In genomic region chr1:242524571-242525359, GRCh38 we compare ENCODE assay signal across 8 cellular contexts. TPM values are rescaled to one million over a fixed set of nuclear protein-coding genes. Genes with fewer than 3 reads are reported as not detected.
DNase-seq lines count a peak whose midpoint lies in the region; ATAC-seq and TF ChIP-seq lines count a peak whose summit lies in the region.

TSS of gene PLD5 (minus strand) at chr1:242524697.

- peak within 1 kb of the TSS; percentile 37 for H3K9ac ChIP-seq in iPS-15b (ENCODE audit: low read depth, low read length)

- H3K4me3 Mint-ChIP-seq in GM23338, result peak within 1 kb of the TSS; percentile 91
- H3K4me3 Mint-ChIP-seq in activated CD8-positive, alpha-beta T cell treated with anti-CD3 and anti-CD28 coated beads, Interleukin-2, amount 10 ng/mL, durations not matched to agents 7 days and 5 days, result peak within 1 kb of the TSS; percentile 48
- H3K4me3 Mint-ChIP-seq in stimulated activated memory B cell treated with anti-CD40 and anti-IgM and Interleukin-4, amounts not matched to agents 10 μg/mL and 1 μg/mL and 100 μg/mL, for 72 hours, result peak within 1 kb of the TSS; percentile 72

- H3K27ac ChIP-seq in GM23338 (ENCODE audit: low read depth) (no peak within 1 kb of the TSS), OCI-LY7 (ENCODE audit: low read depth, low read length, poor library complexity, severe bottlenecking) (no peak within 1 kb of the TSS)
- H3K27ac ChIP-seq in effector memory CD4-positive, alpha-beta T cell (ENCODE audit: insufficient read depth, low read length, poor library complexity, severe bottlenecking), result no peak within 1 kb of the TSS

- no peaks in the 10 kb centered on the region for H3K36me3 ChIP-seq in GM23338 (ENCODE audit: insufficient read depth)
- H3K36me3 ChIP-seq in iPS-15b (ENCODE audit: control insufficient read depth, insufficient read depth, low read length), result no peaks in the 10 kb centered on the region
- H3K36me3 ChIP-seq in OCI-LY7 (ENCODE audit: insufficient read depth, low read length), result no peaks in the 10 kb centered on the region
- no peaks in the 10 kb centered on the region for H3K36me3 ChIP-seq in effector memory CD4-positive, alpha-beta T cell (ENCODE audit: control insufficient read depth, insufficient read depth, low read length)

- peaks cover 12% of the 10 kb centered on the region for H3K4me1 Mint-ChIP-seq in GM23338
- H3K4me1 Mint-ChIP-seq in activated CD8-positive, alpha-beta T cell treated with anti-CD3 and anti-CD28 coated beads, Interleukin-2, amount 10 ng/mL, durations not matched to agents 7 days and 5 days (ENCODE audit: low read depth), result peaks cover 12% of the 10 kb centered on the region
- H3K4me1 Mint-ChIP-seq in stimulated activated memory B cell treated with anti-CD40 and anti-IgM and Interleukin-4, amounts not matched to agents 10 μg/mL and 1 μg/mL and 100 μg/mL, for 72 hours, result peaks cover 30% of the 10 kb centered on the region

- H3K79me2 ChIP-seq in GM23338 (replicated peaks; ENCODE audit: insufficient read depth), result peaks cover 37% of the 10 kb centered on the region
- H3K79me2 ChIP-seq in OCI-LY7 (ENCODE audit: insufficient read depth, low read depth, low read length), result no peaks in the 10 kb centered on the region

- H4K20me1 ChIP-seq in GM23338 (replicated peaks; ENCODE audit: insufficient read depth) (no peaks in the 10 kb centered on the region), OCI-LY7 (ENCODE audit: insufficient read depth, low read length) (no peaks in the 10 kb centered on the region)

- CTCF ChIA-PET in AG04449 (lab: Yijun Ruan, JAX) (no interaction called here), OCI-LY7 (lab: Charles Lee; ENCODE audit: unreplicated experiment) (no interaction called here)
- CTCF ChIA-PET in activated CD8-positive, alpha-beta T cell treated with anti-CD3 and anti-CD28 coated beads, Interleukin-2, amount 10 ng/mL, durations not matched to agents 7 days and 5 days (lab: Charles Lee), result no interaction called here

- no peak within 1 kb of the TSS for H3K27ac Mint-ChIP-seq in GM23338
- H3K27ac Mint-ChIP-seq in activated CD8-positive, alpha-beta T cell treated with anti-CD3 and anti-CD28 coated beads, Interleukin-2, amount 10 ng/mL, durations not matched to agents 7 days and 5 days, result no peak within 1 kb of the TSS
- peak within 1 kb of the TSS; percentile 37 for H3K27ac Mint-ChIP-seq in stimulated activated memory B cell treated with anti-CD40 and anti-IgM and Interleukin-4, amounts not matched to agents 10 μg/mL and 1 μg/mL and 100 μg/mL, for 72 hours

- H3K9me3 Mint-ChIP-seq in GM23338, result no peaks in the 10 kb centered on the region
- no peaks in the 10 kb centered on the region for H3K9me3 Mint-ChIP-seq in activated CD8-positive, alpha-beta T cell treated with anti-CD3 and anti-CD28 coated beads, Interleukin-2, amount 10 ng/mL, durations not matched to agents 7 days and 5 days (ENCODE audit: insufficient read depth)
- H3K9me3 Mint-ChIP-seq in stimulated activated memory B cell treated with anti-CD40 and anti-IgM and Interleukin-4, amounts not matched to agents 10 μg/mL and 1 μg/mL and 100 μg/mL, for 72 hours, result no peaks in the 10 kb centered on the region

- peaks cover 40% of the 10 kb centered on the region for H3K27me3 ChIP-seq in GM23338 (ENCODE audit: insufficient read depth)
- H3K27me3 ChIP-seq in iPS-15b (ENCODE audit: control insufficient read depth, insufficient read depth, low read length), result peaks cover 42% of the 10 kb centered on the region
- H3K27me3 ChIP-seq in effector memory CD4-positive, alpha-beta T cell (replicated peaks; ENCODE audit: control insufficient read depth, insufficient read depth, low read length, poor library complexity, severe bottlenecking), result peaks cover 9% of the 10 kb centered on the region

- H3K9me3 ChIP-seq in iPS-15b (ENCODE audit: control insufficient read depth, insufficient read depth, low read length) (no peaks in the 10 kb centered on the region), OCI-LY7 (ENCODE audit: low read length) (no peaks in the 10 kb centered on the region)
- H3K9me3 ChIP-seq in effector memory CD4-positive, alpha-beta T cell (ENCODE audit: control insufficient read depth, low read length), result no peaks in the 10 kb centered on the region

- intact Hi-C loops in OCI-LY7 (cut with micrococcal nuclease; ENCODE audit: unreplicated experiment), result no loop called here

- POLR2A ChIA-PET in AG04449 (lab: Yijun Ruan, JAX), result no interaction called here
- POLR2A ChIA-PET in activated CD8-positive, alpha-beta T cell treated with anti-CD3 and anti-CD28 coated beads, Interleukin-2, amount 10 ng/mL, durations not matched to agents 7 days and 5 days (lab: Charles Lee), result no interaction called here
- POLR2A ChIA-PET in OCI-LY7 (lab: Charles Lee), result no interaction called here

- H3K4me1 ChIP-seq in GM23338 (ENCODE audit: insufficient read depth), result peaks cover 22% of the 10 kb centered on the region
- H3K4me1 ChIP-seq in iPS-15b (ENCODE audit: control insufficient read depth, insufficient read depth, low read length), result no peaks in the 10 kb centered on the region
- no peaks in the 10 kb centered on the region for H3K4me1 ChIP-seq in OCI-LY7 (ENCODE audit: insufficient read depth, low read length, poor library complexity, severe bottlenecking)
- H3K4me1 ChIP-seq in effector memory CD4-positive, alpha-beta T cell (ENCODE audit: control insufficient read depth, insufficient read depth, low read length, poor library complexity, severe bottlenecking), result peaks cover 2% of the 10 kb centered on the region

- no peaks in the 10 kb centered on the region for H3F3A ChIP-seq in GM23338 (replicated peaks; ENCODE audit: low read depth)

- ATAC-seq in GM23338 (peak; percentile 55), HG03469 (IDR thresholded peaks at IDR 0.05; ENCODE audit: unreplicated experiment) (no peak)
- ATAC-seq in activated CD8-positive, alpha-beta T cell treated with anti-CD3 and anti-CD28 coated beads, Interleukin-2, amount 10 ng/mL, durations not matched to agents 7 days and 5 days, result peak; percentile 50
- ATAC-seq in stimulated activated memory B cell treated with anti-CD40 and anti-IgM and Interleukin-4, amounts not matched to agents 10 μg/mL and 1 μg/mL and 100 μg/mL, for 72 hours, result peak; percentile 35

- H3K27me3 Mint-ChIP-seq in GM23338 (ENCODE audit: insufficient read depth, low read depth, poor library complexity), result peaks cover 39% of the 10 kb centered on the region
- H3K27me3 Mint-ChIP-seq in activated CD8-positive, alpha-beta T cell treated with anti-CD3 and anti-CD28 coated beads, Interleukin-2, amount 10 ng/mL, durations not matched to agents 7 days and 5 days (ENCODE audit: low read depth), result peaks cover 39% of the 10 kb centered on the region
- H3K27me3 Mint-ChIP-seq in stimulated activated memory B cell treated with anti-CD40 and anti-IgM and Interleukin-4, amounts not matched to agents 10 μg/mL and 1 μg/mL and 100 μg/mL, for 72 hours, result peaks cover 50% of the 10 kb centered on the region

- TF ChIP-seq CTCF in AG04449 (IDR thresholded peaks at IDR 0.05; ENCODE audit: insufficient read depth, low read length, missing control alignments) (no peak), GM23338 (conservative IDR thresholded peaks at IDR 0.05; ENCODE audit: low read depth in 2 of 2) (no peak; a peak in 1 of 4 replicates), OCI-LY7 (conservative IDR thresholded peaks at IDR 0.05; ENCODE audit: low read length) (no peak)

- no TSS peak for BruUV-seq in OCI-LY7 (replicated peaks; lab: Mats Ljungman, UMichigan)

- H3K36me3 Mint-ChIP-seq in GM23338 (ENCODE audit: low read depth), result no peaks in the 10 kb centered on the region
- H3K36me3 Mint-ChIP-seq in activated CD8-positive, alpha-beta T cell treated with anti-CD3 and anti-CD28 coated beads, Interleukin-2, amount 10 ng/mL, durations not matched to agents 7 days and 5 days (ENCODE audit: low read depth), result no peaks in the 10 kb centered on the region
- no peaks in the 10 kb centered on the region for H3K36me3 Mint-ChIP-seq in stimulated activated memory B cell treated with anti-CD40 and anti-IgM and Interleukin-4, amounts not matched to agents 10 μg/mL and 1 μg/mL and 100 μg/mL, for 72 hours

- H3K9me2 ChIP-seq in GM23338 (ENCODE audit: insufficient read depth) (no peaks in the 10 kb centered on the region), OCI-LY7 (ENCODE audit: insufficient read depth, low read length) (no peaks in the 10 kb centered on the region)

- peak within 1 kb of the TSS; percentile 33 for H3K4me3 ChIP-seq in AG04449 (ENCODE audit: low read depth, low read length)
- peak within 1 kb of the TSS; percentile 96 for H3K4me3 ChIP-seq in GM23338
- peak within 1 kb of the TSS; percentile 88 for H3K4me3 ChIP-seq in iPS-15b (ENCODE audit: low read depth, low read length)
- H3K4me3 ChIP-seq in OCI-LY7 (ENCODE audit: low read depth, low read length, poor library complexity, severe bottlenecking), result no peak within 1 kb of the TSS
- H3K4me3 ChIP-seq in effector memory CD4-positive, alpha-beta T cell (ENCODE audit: insufficient read depth, low read depth, low read length, poor library complexity, severe bottlenecking), result no peak within 1 kb of the TSS

- peak within 1 kb of the TSS; percentile 97 for H2AFZ ChIP-seq in GM23338
- no peak within 1 kb of the TSS for H2AFZ ChIP-seq in OCI-LY7 (ENCODE audit: low read length)

- H3K4me2 ChIP-seq in GM23338, result peak within 1 kb of the TSS; percentile 97
- no peak within 1 kb of the TSS for H3K4me2 ChIP-seq in OCI-LY7 (ENCODE audit: low read length)

- no peak for DNase-seq in AG04449 (ENCODE audit: low read depth, low spot score)
- peak; percentile 73 for DNase-seq in GM23338 (ENCODE audit: low spot score)
- no peak for DNase-seq in activated CD8-positive, alpha-beta T cell treated with anti-CD3 and anti-CD28 coated beads, Interleukin-2, amount 10 ng/mL, durations not matched to agents 7 days and 5 days
- DNase-seq in OCI-LY7 (ENCODE audit: low spot score), result no peak
- DNase-seq in effector memory CD4-positive, alpha-beta T cell, result no peak

TF ChIP-seq in GM23338, 12 proteins besides CTCF, POLR2A, EP300 and RAD21 (continues in another document):
- TF ChIP-seq STAT1 (IDR thresholded peaks at IDR 0.05; ENCODE audit: unreplicated experiment) (no peak), NANOG (IDR thresholded peaks at IDR 0.05; ENCODE audit: borderline replicate concordance) (no peak), JUNB (IDR thresholded peaks at IDR 0.05; ENCODE audit: unreplicated experiment) (no peak), CREB1 (CRISPR knock-in tag; IDR thresholded peaks at IDR 0.05; ENCODE audit: low read depth) (no peak), ZNF114 (CRISPR knock-in tag; IDR thresholded peaks at IDR 0.05) (no peak), ZNF331 (CRISPR knock-in tag; IDR thresholded peaks at IDR 0.05; ENCODE audit: low read depth) (no peak), POLR2AphosphoS5 (IDR thresholded peaks at IDR 0.05; ENCODE audit: low read depth) (no peak; the same call in 1 of the 2 replicates)

RNA-seq across cellular contexts. Expression of gene PLD5, which starts in this region (rescaled TPM):
- total RNA-seq in GM23338 (2014; rRNA removed; shearing (Covaris generic)), result 4.2 and 5.8 TPM in 2 replicates
- polyA plus RNA-seq in GM23338 (2016; fragmentation: Nextera tagmentation; extraction: Ambion mirVana), result 4.1 and 5.5 TPM in 2 replicates
- total RNA-seq in activated CD8-positive, alpha-beta T cell treated with anti-CD3 and anti-CD28 coated beads, Interleukin-2, amount 10 ng/mL, durations not matched to agents 7 days and 5 days, result not detected
- not detected in 2 replicates for total RNA-seq in OCI-LY7 (2014; rRNA removed; shearing (Covaris generic))
- total RNA-seq in OCI-LY7 (2022), result not detected in 2 replicates

Comparison
In these comparisons a context has a peak if more than half of its experiments do, and no peak if none do; other contexts are left out.
1. Peak in ATAC-seq in activated CD8-positive, alpha-beta T cell treated with anti-CD3 and anti-CD28 coated beads, Interleukin-2, amount 10 ng/mL, durations not matched to agents 7 days and 5 days; RNA of the gene not detected or under 1 TPM.
2. H3K4me3 ChIP-seq: peak in AG04449 (single experiment), GM23338 (single experiment) and iPS-15b (single experiment); none in OCI-LY7 (single experiment) and effector memory CD4-positive, alpha-beta T cell (single experiment).
3. Peak in every context shown above with its lines, with median percentiles within 50 percentile points of each other: H3K4me3 Mint-ChIP-seq.